ENCODE assay signal across 22 cellular contexts in genomic region chr4:131339137-131339536, GRCh38.
"Had no signal": no experiment of that assay in that cellular context is flagged by ENCODE, and none has a peak within 500 bp of the region (broad histone marks: within the 10 kb centered on the region; RNA-seq: fewer than 3 reads in every experiment).

No MANE protein-coding gene starts in this region.

- ATAC-seq: activated CD8-positive, alpha-beta T cell treated with anti-CD3 and anti-CD28 coated beads for 36 hours; activated naive CD8-positive, alpha-beta T cell treated with anti-CD3 and anti-CD28 coated beads, Interleukin-2, amount 50 U/mL, for 24 hours had no signal

- DNase-seq: activated CD4-positive, alpha-beta T cell treated with anti-CD3 and anti-CD28 coated beads, Interleukin-2, amount 10 ng/mL, durations not matched to agents 24 days and 14 days; activated CD4-positive, alpha-beta T cell treated with anti-CD3 and anti-CD28 coated beads, Interleukin-2, amount 50 U/mL, for 4 hours; activated CD8-positive, alpha-beta T cell treated with anti-CD3 and anti-CD28 coated beads for 36 hours; activated gamma-delta T cell treated with Interleukin-2 at 50 U/mL for 16 hours; activated naive CD4-positive, alpha-beta T cell treated with anti-CD3 and anti-CD28 coated beads for 36 hours; activated naive CD8-positive, alpha-beta T cell treated with anti-CD3 and anti-CD28 coated beads, Interleukin-2, amount 50 U/mL, for 24 hours; activated T-cell treated with anti-CD3 and anti-CD28 coated beads, Interleukin-2, amount 50 U/mL, for 1 hour; anterior cingulate cortex; caudate nucleus; cerebellar nuclear complex; NCI-H1092 treated with DMSO at 0.1 percent for 48 hours; NCI-H1417 treated with DMSO at 0.1 percent for 48 hours; NCI-H187 treated with DMSO at 0.1 percent for 48 hours; NCI-H2081; NCI-H226; NCI-H446 treated with DMSO at 0.1 percent for 48 hours; NCI-H82; Right ventricle myocardium superior; SW 1271; T-helper 1 cell; T-helper 2 cell; T-helper 9 cell had no signal
